23 cellular contexts compared by ENCODE assay signal in the genomic region with DNA sequence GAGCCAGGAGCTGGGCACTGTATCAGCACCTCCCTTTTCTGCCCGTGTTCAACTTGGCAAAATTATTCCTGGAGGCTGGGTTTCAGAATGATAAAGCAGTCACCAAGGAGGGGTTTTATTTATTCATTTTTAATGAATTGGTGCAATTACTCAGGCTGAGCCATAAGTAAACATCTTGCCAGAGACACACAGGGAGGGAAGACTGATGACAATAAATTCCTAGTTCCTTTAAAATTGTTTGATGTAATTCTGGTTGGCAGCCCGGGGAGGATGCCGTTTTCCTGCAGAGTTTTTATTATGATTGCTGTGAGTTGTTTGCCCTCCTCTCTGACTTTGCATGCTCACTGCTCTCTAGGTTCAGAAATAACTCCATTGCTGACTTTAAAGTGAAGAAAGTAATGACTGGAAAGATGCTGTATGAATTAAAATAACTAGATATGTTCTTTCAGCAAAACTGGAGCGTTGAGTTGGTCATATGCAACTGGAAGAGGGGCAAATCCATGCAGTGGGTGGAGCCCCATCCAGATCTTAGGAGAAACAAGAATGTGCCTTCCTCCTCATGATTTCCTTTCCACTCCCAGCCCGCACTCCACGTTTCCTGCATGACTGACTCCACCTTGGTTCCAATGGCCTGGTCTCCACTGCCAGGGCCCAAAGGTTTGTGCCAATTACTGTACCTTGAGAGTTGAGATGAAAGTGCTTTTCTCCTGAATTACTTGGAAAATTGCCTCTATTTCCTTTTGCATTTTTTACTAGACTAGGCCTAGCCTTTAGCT.
DNase-seq lines count a peak whose midpoint lies in the region; ATAC-seq and TF ChIP-seq lines count a peak whose summit lies in the region.
"Had no signal": no experiment of that assay in that cellular context is flagged by ENCODE, and none has a peak within 500 bp of the region (broad histone marks: within the 10 kb centered on the region; RNA-seq: fewer than 3 reads in every experiment).

No MANE protein-coding gene starts in this region.

- peaks cover 2% of the 10 kb centered on the region for H3K27me3 Mint-ChIP-seq in neural progenitor cell (ENCODE audit: insufficient read depth, low read depth)
- H3K27me3 Mint-ChIP-seq: dendritic cell treated with granulocyte-macrophage colony-stimulating factor and Interleukin-4, amounts not matched to agents 40 ng/mL and 50 ng/mL, for 4 days; progenitor cell of endocrine pancreas had no signal

- H3K36me3 Mint-ChIP-seq in neural progenitor cell = no peaks in the 10 kb centered on the region

- peak overlapping the region; percentile 74 for H3K27ac Mint-ChIP-seq in neural progenitor cell
- H3K27ac Mint-ChIP-seq: dendritic cell treated with granulocyte-macrophage colony-stimulating factor and Interleukin-4, amounts not matched to agents 40 ng/mL and 50 ng/mL, for 4 days; progenitor cell of endocrine pancreas; T-helper 1 cell treated with Interleukin-12 subunit alpha and Interleukin-12 subunit beta and Interleukin-4 antibody, amounts not matched to agents 30 μg/mL and 1 μg/mL, for 36 hours had no signal

- H3K4me3 Mint-ChIP-seq in neural progenitor cell = no peak overlapping the region
- H3K4me3 Mint-ChIP-seq: dendritic cell treated with granulocyte-macrophage colony-stimulating factor and Interleukin-4, amounts not matched to agents 40 ng/mL and 50 ng/mL, for 4 days; neural crest cell; T-helper 1 cell treated with Interleukin-12 subunit alpha and Interleukin-12 subunit beta and Interleukin-4 antibody, amounts not matched to agents 30 μg/mL and 1 μg/mL, for 36 hours had no signal

- H3K9ac ChIP-seq in neural progenitor cell = no peak overlapping the region

- no peaks in the 10 kb centered on the region for H3K36me3 ChIP-seq in neural progenitor cell
- H3K36me3 ChIP-seq: brain microvascular endothelial cell, left ventricle myocardium inferior, SJCRH30, tibial artery had no signal

- no peak overlapping the region for H2AFZ ChIP-seq in neural progenitor cell (replicated peaks)
- H2AFZ ChIP-seq: PC-9 had no signal

- H3K4me3 ChIP-seq in neural progenitor cell = no peak overlapping the region
- H3K4me3 ChIP-seq: left ventricle myocardium inferior, mucosa of descending colon, PC-9, SJCRH30, tibial artery had no signal

- no peak for ATAC-seq in GM21528 (IDR thresholded peaks at IDR 0.05; ENCODE audit: low FRiP score, unreplicated experiment)
- ATAC-seq: HCT116, mucosa of descending colon had no signal

- peak overlapping the region; percentile 55 for H3K27ac ChIP-seq in C4-2B
- H3K27ac ChIP-seq in VCaP = peak overlapping the region; percentile 95
- no peak overlapping the region for H3K27ac ChIP-seq in neural progenitor cell
- H3K27ac ChIP-seq in caudate nucleus (ENCODE audit: low read depth, low read length) = no peak overlapping the region
- H3K27ac ChIP-seq: brain microvascular endothelial cell, PC-9, SJCRH30, tibial artery had no signal

- no peaks in the 10 kb centered on the region for H3K9me3 Mint-ChIP-seq in neural progenitor cell
- H3K9me3 Mint-ChIP-seq: neural crest cell; T-helper 1 cell treated with Interleukin-12 subunit alpha and Interleukin-12 subunit beta and Interleukin-4 antibody, amounts not matched to agents 30 μg/mL and 1 μg/mL, for 36 hours had no signal

- no peaks in the 10 kb centered on the region for H3K27me3 ChIP-seq in neural progenitor cell
- H3K27me3 ChIP-seq: brain microvascular endothelial cell, SJCRH30, tibial artery had no signal

- peaks cover 9% of the 10 kb centered on the region for H3K4me1 Mint-ChIP-seq in neural progenitor cell
- H3K4me1 Mint-ChIP-seq: neural crest cell had no signal

- no peaks in the 10 kb centered on the region for H4K20me1 ChIP-seq in neural progenitor cell (ENCODE audit: low read depth)

- TF ChIP-seq CTCF in C4-2B (conservative IDR thresholded peaks at IDR 0.05) (no peak), VCaP (conservative IDR thresholded peaks at IDR 0.05) (no peak), neural progenitor cell (IDR thresholded peaks at IDR 0.05) (no peak)

- H3F3A ChIP-seq in neural progenitor cell (ENCODE audit: low read depth) = no peaks in the 10 kb centered on the region

- DNase-seq in HT-29 (ENCODE audit: low spot score) = peak; percentile 80
- DNase-seq in neural progenitor cell (ENCODE audit: low spot score) = no peak
- DNase-seq in caudate nucleus (lab: John Stamatoyannopoulos, UW) = no peak
- no peak for DNase-seq in NAMALWA (ENCODE audit: low spot score)
- DNase-seq: activated CD4-positive, alpha-beta T cell treated with anti-CD3 and anti-CD28 coated beads, Interleukin-2, amount 50 U/mL, for 1 hour; activated CD8-positive, alpha-beta memory T cell treated with anti-CD3 and anti-CD28 coated beads, Interleukin-2, amount 50 U/mL, for 4 hours; brain microvascular endothelial cell; left ventricle myocardium inferior; mucosa of descending colon; NCI-H1930; NCI-H524; PC-9; SJCRH30; stimulated activated naive CD4-positive, alpha-beta T cell; tibial artery had no signal

- H3K79me2 ChIP-seq in neural progenitor cell (ENCODE audit: low read depth) = no peaks in the 10 kb centered on the region

- H3K4me1 ChIP-seq in neural progenitor cell = no peaks in the 10 kb centered on the region
- H3K4me1 ChIP-seq: tibial artery had no signal

- H3K9me3 ChIP-seq in neural progenitor cell (ENCODE audit: low read depth) = no peaks in the 10 kb centered on the region
- H3K9me3 ChIP-seq: left ventricle myocardium inferior, mucosa of descending colon, SJCRH30, tibial artery had no signal

- no peak overlapping the region for H3K4me2 ChIP-seq in neural progenitor cell
- H3K4me2 ChIP-seq: PC-9 had no signal

Comparison
In these comparisons a context has a peak if more than half of its experiments do, and no peak if none do; other contexts are left out.
1. H3K27ac ChIP-seq: peak in C4-2B (single experiment) and VCaP (single experiment); none in neural progenitor cell (single experiment) and caudate nucleus (single experiment).